Comparison of ENCODE assay signal across 8 cellular contexts in the genomic region with DNA sequence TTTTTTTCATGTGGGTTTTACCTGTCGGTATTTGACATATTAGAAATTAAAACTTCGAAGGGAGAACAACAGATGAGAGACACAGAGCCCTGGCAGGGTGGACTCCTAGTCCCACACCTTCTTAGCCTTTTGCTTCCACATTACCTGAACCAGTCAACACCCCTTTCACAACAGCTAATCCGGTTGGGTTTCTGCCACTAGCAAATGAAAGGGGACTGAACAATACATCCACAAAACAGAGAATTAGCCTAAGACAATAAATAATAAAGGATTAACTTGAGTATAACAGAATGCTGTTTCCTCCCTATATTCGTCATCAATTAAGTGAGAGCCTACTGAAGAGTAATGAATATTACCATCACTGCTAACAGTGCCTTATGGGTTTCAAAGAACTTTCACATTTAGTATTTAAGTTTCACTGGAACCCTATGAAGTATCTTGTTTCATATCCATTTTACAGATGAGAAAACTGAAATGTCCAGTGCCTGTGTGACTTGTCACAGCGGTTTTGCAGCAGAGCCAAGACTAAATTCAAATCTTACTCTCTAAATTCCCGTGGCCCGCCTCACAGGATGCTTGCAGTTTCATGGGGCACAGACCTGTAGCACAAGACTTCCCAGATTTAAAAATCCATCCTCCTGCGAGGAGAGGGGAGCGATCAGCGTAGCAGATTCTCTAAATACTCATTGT. TPM values are rescaled to one million over a fixed set of nuclear protein-coding genes. Genes with fewer than 3 reads are reported as not detected.
A peak's percentile ranks its signal among the peaks of the same experiment; 100 is the strongest.
DNase-seq lines count a peak whose midpoint lies in the region; ATAC-seq and TF ChIP-seq lines count a peak whose summit lies in the region.

No MANE protein-coding gene starts in this region.

- TF ChIP-seq POLR2A in stomach (IDR thresholded peaks at IDR 0.05) = no peak

- no peaks in the 10 kb centered on the region for H3K36me3 ChIP-seq in stomach

- ATAC-seq in activated CD8-positive, alpha-beta T cell treated with anti-CD3 and anti-CD28 coated beads, Interleukin-2, amount 10 ng/mL, durations not matched to agents 7 days and 5 days = no peak
- no peak for ATAC-seq in HG02884 (IDR thresholded peaks at IDR 0.05; ENCODE audit: unreplicated experiment)

- no peaks in the 10 kb centered on the region for H3K27me3 ChIP-seq in stomach

- peak; percentile 43 for DNase-seq in activated CD4-positive, alpha-beta T cell treated with anti-CD3 and anti-CD28 coated beads for 48 hours
- DNase-seq in activated CD4-positive, alpha-beta T cell treated with anti-CD3 and anti-CD28 coated beads, Interleukin-2, amount 50 U/mL, for 4 hours = no peak
- no peak for DNase-seq in activated CD8-positive, alpha-beta T cell treated with anti-CD3 and anti-CD28 coated beads, Interleukin-2, amount 10 ng/mL, durations not matched to agents 7 days and 5 days
- DNase-seq in stomach = no peak
- no peak for DNase-seq in NCI-H226
- DNase-seq in NCI-H748 (lab: John Stamatoyannopoulos, UW; ENCODE audit: unreplicated experiment) = no peak

- H3K4me3 ChIP-seq in iPS-18c (ENCODE audit: insufficient read depth, low read depth, low read length) (peak overlapping the region; percentile 65), stomach (peak overlapping the region; percentile 66 to 85 (median 80))

- POLR2A ChIA-PET in activated CD8-positive, alpha-beta T cell treated with anti-CD3 and anti-CD28 coated beads, Interleukin-2, amount 10 ng/mL, durations not matched to agents 7 days and 5 days (lab: Charles Lee) = interaction anchor here (1.0 to 2.8 kb wide), 4 partner anchors 22 to 56 kb away, joined by 3 to 20 read pairs (median 6); partner anchors contain the start of gene RPS27L

- no peaks in the 10 kb centered on the region for H3K9me3 Mint-ChIP-seq in activated CD8-positive, alpha-beta T cell treated with anti-CD3 and anti-CD28 coated beads, Interleukin-2, amount 10 ng/mL, durations not matched to agents 7 days and 5 days (ENCODE audit: insufficient read depth)

- H3K36me3 Mint-ChIP-seq in activated CD8-positive, alpha-beta T cell treated with anti-CD3 and anti-CD28 coated beads, Interleukin-2, amount 10 ng/mL, durations not matched to agents 7 days and 5 days (ENCODE audit: low read depth) = peaks cover 23% of the 10 kb centered on the region

- 36 to 42% (median 41%) methylated on average over 10 of the region's 10 CpGs for WGBS in stomach, 5 donors

- H3K27ac ChIP-seq in stomach = peak overlapping the region; percentile 49 to 92 (median 89)

- H3K9me3 ChIP-seq in iPS-18c (ENCODE audit: control insufficient read depth, insufficient read depth, low read length) (no peaks in the 10 kb centered on the region), stomach (no peaks in the 10 kb centered on the region)

- CTCF ChIA-PET in activated CD8-positive, alpha-beta T cell treated with anti-CD3 and anti-CD28 coated beads, Interleukin-2, amount 10 ng/mL, durations not matched to agents 7 days and 5 days (lab: Charles Lee) = interaction anchor here (0.9 kb wide), 1 partner anchor 21 kb away, joined by 3 read pairs; no protein-coding TSS in a partner anchor

- H3K4me1 Mint-ChIP-seq in activated CD8-positive, alpha-beta T cell treated with anti-CD3 and anti-CD28 coated beads, Interleukin-2, amount 10 ng/mL, durations not matched to agents 7 days and 5 days (ENCODE audit: low read depth) = peaks cover 41% of the 10 kb centered on the region

- TF ChIP-seq CTCF in stomach (IDR thresholded peaks at IDR 0.05) = no peak

- H3K27me3 Mint-ChIP-seq in activated CD8-positive, alpha-beta T cell treated with anti-CD3 and anti-CD28 coated beads, Interleukin-2, amount 10 ng/mL, durations not matched to agents 7 days and 5 days (ENCODE audit: low read depth) = peaks cover 3% of the 10 kb centered on the region

- H3K27ac Mint-ChIP-seq in activated CD8-positive, alpha-beta T cell treated with anti-CD3 and anti-CD28 coated beads, Interleukin-2, amount 10 ng/mL, durations not matched to agents 7 days and 5 days = peak overlapping the region; percentile 92

- peaks cover 14 to 38% (median 28%) of the 10 kb centered on the region in 4 donors for H3K4me1 ChIP-seq in stomach

- TF ChIP-seq EP300 in stomach (IDR thresholded peaks at IDR 0.05) = no peak

- intact Hi-C loops in stomach (cut with DNase I; ENCODE audit: low total_unique reads) = no loop called here

- H3K4me3 Mint-ChIP-seq in activated CD8-positive, alpha-beta T cell treated with anti-CD3 and anti-CD28 coated beads, Interleukin-2, amount 10 ng/mL, durations not matched to agents 7 days and 5 days = peak overlapping the region; percentile 99

RNA-seq across cellular contexts. Expression of gene RAB8B, which starts 1.0 kb away (rescaled TPM):
- 100 to 1,000 TPM; 112 to 113 TPM for total RNA-seq in activated CD8-positive, alpha-beta T cell treated with anti-CD3 and anti-CD28 coated beads, Interleukin-2, amount 10 ng/mL, durations not matched to agents 7 days and 5 days
- 100 to 1,000 TPM in 1 of 5 donors, 10 to 100 TPM in 3, 1 to 10 TPM in 1; 2.0 to 103 (median 23.2) TPM for total RNA-seq in stomach
- 10 to 100 TPM in 2 of 3 donors, 1 to 10 TPM in 1; 4.5 to 13.6 (median 13.4) TPM for polyA plus RNA-seq in stomach

RNA-seq across cellular contexts. Expression of gene RPS27L, which starts 31.1 kb away (rescaled TPM):
- total RNA-seq in activated CD8-positive, alpha-beta T cell treated with anti-CD3 and anti-CD28 coated beads, Interleukin-2, amount 10 ng/mL, durations not matched to agents 7 days and 5 days = 100 to 1,000 TPM; 235 to 238 TPM
- total RNA-seq in stomach = 10 to 100 TPM in 4 of 5 donors, 1 to 10 TPM in 1; 8.4 to 69.8 (median 33.0) TPM
- polyA plus RNA-seq in stomach = 100 to 1,000 TPM; 211 to 432 (median 244) TPM
